In genomic region chr22:19755722-19756287, GRCh38 we compare ENCODE assay signal across 1 cellular context.
TF ChIP-seq lines count a peak whose summit lies in the region.

No MANE protein-coding gene starts in this region.

TF ChIP-seq in HCT116, 20 proteins besides CTCF, POLR2A, EP300 and RAD21 (continued from another document):
- TF ChIP-seq, protein P1, sequence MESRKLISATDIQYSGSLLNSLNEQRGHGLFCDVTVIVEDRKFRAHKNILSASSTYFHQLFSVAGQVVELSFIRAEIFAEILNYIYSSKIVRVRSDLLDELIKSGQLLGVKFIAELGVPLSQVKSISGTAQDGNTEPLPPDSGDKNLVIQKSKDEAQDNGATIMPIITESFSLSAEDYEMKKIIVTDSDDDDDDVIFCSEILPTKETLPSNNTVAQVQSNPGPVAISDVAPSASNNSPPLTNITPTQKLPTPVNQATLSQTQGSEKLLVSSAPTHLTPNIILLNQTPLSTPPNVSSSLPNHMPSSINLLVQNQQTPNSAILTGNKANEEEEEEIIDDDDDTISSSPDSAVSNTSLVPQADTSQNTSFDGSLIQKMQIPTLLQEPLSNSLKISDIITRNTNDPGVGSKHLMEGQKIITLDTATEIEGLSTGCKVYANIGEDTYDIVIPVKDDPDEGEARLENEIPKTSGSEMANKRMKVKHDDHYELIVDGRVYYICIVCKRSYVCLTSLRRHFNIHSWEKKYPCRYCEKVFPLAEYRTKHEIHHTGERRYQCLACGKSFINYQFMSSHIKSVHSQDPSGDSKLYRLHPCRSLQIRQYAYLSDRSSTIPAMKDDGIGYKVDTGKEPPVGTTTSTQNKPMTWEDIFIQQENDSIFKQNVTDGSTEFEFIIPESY (IDR thresholded peaks at IDR 0.05; ENCODE audit: extremely low read depth, insufficient replicate concordance, low read length) = no peak
